ENCODE assay signal across 1 cellular context in the genomic region with DNA sequence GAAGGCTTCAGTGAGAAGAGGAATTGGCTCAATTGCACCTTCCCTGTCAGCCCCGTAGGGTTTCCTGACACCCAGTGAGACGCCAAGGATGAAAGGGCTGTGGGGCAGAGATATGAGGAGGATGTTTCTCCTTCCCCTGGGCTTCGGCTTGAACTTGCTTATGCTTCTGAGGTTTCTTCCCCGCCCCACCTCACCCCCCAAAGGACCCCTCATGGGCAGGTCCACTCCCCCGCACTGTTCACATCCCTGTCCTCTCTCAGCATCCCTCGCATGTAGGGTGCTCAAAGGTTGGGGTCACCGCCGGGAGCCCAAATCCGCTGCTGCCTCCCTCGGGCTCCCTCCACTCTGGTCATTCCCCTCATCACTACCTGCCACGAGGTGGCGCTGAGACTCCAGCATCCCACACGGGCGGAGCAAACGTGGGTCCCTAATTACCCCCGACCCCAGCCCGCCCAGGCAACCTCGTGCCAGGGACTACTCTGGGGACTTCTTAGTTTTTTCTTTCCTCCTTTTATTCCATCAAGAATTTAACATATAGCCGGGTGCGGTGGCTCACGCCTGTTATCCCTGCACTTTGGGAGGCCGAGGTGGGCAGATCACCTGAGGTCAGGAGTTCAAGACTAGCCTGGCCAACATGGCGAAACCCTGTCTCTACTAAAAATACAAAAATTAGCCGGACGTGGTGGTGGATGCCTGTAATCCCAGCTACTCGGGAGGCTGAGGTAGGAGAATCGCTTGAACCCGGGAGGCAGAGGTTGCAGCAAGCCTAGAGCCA.
TF ChIP-seq lines count a peak whose summit lies in the region.

No MANE protein-coding gene starts in this region.

TF ChIP-seq in HepG2, 621 proteins besides CTCF, POLR2A, EP300 and RAD21 (continued from another document and continues in another):
- TF ChIP-seq NFKBIZ (CRISPR knock-in tag; IDR thresholded peaks at IDR 0.05) (no peak), ISL2 (CRISPR knock-in tag; IDR thresholded peaks at IDR 0.05) (no peak), BCL6 (CRISPR knock-in tag; IDR thresholded peaks at IDR 0.05) (no peak), ZNF263 (CRISPR knock-in tag; IDR thresholded peaks at IDR 0.05) (0 out of 2 replicates have a peak, but pooled peaks have one; percentile 24), GTF2F1 (IDR thresholded peaks at IDR 0.05; ENCODE audit: low read length) (no peak), HMG20A (CRISPR knock-in tag; IDR thresholded peaks at IDR 0.05; ENCODE audit: borderline replicate concordance) (no peak), ZNF232 (CRISPR knock-in tag; IDR thresholded peaks at IDR 0.05; ENCODE audit: borderline replicate concordance) (no peak), TEAD3 (CRISPR knock-in tag; optimal IDR thresholded peaks at IDR 0.05; ENCODE audit: borderline replicate concordance) (no peak), ZNF382 (CRISPR knock-in tag; IDR thresholded peaks at IDR 0.05; ENCODE audit: borderline replicate concordance) (no peak), POGZ (CRISPR knock-in tag; IDR thresholded peaks at IDR 0.05) (no peak), ATM (IDR thresholded peaks at IDR 0.05; ENCODE audit: borderline replicate concordance) (no peak)
- TF ChIP-seq, protein P1, sequence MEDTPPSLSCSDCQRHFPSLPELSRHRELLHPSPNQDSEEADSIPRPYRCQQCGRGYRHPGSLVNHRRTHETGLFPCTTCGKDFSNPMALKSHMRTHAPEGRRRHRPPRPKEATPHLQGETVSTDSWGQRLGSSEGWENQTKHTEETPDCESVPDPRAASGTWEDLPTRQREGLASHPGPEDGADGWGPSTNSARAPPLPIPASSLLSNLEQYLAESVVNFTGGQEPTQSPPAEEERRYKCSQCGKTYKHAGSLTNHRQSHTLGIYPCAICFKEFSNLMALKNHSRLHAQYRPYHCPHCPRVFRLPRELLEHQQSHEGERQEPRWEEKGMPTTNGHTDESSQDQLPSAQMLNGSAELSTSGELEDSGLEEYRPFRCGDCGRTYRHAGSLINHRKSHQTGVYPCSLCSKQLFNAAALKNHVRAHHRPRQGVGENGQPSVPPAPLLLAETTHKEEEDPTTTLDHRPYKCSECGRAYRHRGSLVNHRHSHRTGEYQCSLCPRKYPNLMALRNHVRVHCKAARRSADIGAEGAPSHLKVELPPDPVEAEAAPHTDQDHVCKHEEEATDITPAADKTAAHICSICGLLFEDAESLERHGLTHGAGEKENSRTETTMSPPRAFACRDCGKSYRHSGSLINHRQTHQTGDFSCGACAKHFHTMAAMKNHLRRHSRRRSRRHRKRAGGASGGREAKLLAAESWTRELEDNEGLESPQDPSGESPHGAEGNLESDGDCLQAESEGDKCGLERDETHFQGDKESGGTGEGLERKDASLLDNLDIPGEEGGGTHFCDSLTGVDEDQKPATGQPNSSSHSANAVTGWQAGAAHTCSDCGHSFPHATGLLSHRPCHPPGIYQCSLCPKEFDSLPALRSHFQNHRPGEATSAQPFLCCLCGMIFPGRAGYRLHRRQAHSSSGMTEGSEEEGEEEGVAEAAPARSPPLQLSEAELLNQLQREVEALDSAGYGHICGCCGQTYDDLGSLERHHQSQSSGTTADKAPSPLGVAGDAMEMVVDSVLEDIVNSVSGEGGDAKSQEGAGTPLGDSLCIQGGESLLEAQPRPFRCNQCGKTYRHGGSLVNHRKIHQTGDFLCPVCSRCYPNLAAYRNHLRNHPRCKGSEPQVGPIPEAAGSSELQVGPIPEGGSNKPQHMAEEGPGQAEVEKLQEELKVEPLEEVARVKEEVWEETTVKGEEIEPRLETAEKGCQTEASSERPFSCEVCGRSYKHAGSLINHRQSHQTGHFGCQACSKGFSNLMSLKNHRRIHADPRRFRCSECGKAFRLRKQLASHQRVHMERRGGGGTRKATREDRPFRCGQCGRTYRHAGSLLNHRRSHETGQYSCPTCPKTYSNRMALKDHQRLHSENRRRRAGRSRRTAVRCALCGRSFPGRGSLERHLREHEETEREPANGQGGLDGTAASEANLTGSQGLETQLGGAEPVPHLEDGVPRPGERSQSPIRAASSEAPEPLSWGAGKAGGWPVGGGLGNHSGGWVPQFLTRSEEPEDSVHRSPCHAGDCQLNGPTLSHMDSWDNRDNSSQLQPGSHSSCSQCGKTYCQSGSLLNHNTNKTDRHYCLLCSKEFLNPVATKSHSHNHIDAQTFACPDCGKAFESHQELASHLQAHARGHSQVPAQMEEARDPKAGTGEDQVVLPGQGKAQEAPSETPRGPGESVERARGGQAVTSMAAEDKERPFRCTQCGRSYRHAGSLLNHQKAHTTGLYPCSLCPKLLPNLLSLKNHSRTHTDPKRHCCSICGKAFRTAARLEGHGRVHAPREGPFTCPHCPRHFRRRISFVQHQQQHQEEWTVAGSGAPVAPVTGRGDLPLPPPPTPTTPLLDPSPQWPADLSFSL (CRISPR knock-in tag; IDR thresholded peaks at IDR 0.05) = no peak
- TF ChIP-seq, protein P2, sequence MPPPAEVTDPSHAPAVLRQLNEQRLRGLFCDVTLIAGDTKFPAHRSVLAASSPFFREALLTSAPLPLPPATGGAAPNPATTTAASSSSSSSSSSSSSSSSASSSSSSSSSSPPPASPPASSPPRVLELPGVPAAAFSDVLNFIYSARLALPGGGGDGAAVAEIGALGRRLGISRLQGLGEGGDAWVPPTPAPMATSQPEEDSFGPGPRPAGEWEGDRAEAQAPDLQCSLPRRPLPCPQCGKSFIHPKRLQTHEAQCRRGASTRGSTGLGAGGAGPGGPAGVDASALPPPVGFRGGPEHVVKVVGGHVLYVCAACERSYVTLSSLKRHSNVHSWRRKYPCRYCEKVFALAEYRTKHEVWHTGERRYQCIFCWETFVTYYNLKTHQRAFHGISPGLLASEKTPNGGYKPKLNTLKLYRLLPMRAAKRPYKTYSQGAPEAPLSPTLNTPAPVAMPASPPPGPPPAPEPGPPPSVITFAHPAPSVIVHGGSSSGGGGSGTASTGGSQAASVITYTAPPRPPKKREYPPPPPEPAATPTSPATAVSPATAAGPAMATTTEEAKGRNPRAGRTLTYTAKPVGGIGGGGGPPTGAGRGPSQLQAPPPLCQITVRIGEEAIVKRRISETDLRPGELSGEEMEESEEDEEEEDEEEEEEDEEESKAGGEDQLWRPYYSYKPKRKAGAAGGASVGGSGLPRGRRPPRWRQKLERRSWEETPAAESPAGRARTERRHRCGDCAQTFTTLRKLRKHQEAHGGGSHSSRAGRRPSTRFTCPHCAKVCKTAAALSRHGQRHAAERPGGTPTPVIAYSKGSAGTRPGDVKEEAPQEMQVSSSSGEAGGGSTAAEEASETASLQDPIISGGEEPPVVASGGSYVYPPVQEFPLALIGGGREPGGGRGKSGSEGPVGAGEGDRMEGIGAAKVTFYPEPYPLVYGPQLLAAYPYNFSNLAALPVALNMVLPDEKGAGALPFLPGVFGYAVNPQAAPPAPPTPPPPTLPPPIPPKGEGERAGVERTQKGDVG (CRISPR knock-in tag; IDR thresholded peaks at IDR 0.05; ENCODE audit: borderline replicate concordance) = no peak
- TF ChIP-seq, protein P3, sequence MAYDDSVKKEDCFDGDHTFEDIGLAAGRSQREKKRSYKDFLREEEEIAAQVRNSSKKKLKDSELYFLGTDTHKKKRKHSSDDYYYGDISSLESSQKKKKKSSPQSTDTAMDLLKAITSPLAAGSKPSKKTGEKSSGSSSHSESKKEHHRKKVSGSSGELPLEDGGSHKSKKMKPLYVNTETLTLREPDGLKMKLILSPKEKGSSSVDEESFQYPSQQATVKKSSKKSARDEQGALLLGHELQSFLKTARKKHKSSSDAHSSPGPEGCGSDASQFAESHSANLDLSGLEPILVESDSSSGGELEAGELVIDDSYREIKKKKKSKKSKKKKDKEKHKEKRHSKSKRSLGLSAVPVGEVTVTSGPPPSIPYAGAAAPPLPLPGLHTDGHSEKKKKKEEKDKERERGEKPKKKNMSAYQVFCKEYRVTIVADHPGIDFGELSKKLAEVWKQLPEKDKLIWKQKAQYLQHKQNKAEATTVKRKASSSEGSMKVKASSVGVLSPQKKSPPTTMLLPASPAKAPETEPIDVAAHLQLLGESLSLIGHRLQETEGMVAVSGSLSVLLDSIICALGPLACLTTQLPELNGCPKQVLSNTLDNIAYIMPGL (CRISPR knock-in tag; IDR thresholded peaks at IDR 0.05; ENCODE audit: borderline replicate concordance in 1 of 2, low read depth in 1 of 2) = peak in 1 of 2 experiments; percentile 21; a peak in 1 of 4 replicates
- TF ChIP-seq, protein P4, sequence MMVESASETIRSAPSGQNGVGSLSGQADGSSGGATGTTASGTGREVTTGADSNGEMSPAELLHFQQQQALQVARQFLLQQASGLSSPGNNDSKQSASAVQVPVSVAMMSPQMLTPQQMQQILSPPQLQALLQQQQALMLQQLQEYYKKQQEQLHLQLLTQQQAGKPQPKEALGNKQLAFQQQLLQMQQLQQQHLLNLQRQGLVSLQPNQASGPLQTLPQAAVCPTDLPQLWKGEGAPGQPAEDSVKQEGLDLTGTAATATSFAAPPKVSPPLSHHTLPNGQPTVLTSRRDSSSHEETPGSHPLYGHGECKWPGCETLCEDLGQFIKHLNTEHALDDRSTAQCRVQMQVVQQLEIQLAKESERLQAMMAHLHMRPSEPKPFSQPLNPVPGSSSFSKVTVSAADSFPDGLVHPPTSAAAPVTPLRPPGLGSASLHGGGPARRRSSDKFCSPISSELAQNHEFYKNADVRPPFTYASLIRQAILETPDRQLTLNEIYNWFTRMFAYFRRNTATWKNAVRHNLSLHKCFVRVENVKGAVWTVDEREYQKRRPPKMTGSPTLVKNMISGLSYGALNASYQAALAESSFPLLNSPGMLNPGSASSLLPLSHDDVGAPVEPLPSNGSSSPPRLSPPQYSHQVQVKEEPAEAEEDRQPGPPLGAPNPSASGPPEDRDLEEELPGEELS (CRISPR knock-in tag; IDR thresholded peaks at IDR 0.05) = no peak
- TF ChIP-seq, protein P5, sequence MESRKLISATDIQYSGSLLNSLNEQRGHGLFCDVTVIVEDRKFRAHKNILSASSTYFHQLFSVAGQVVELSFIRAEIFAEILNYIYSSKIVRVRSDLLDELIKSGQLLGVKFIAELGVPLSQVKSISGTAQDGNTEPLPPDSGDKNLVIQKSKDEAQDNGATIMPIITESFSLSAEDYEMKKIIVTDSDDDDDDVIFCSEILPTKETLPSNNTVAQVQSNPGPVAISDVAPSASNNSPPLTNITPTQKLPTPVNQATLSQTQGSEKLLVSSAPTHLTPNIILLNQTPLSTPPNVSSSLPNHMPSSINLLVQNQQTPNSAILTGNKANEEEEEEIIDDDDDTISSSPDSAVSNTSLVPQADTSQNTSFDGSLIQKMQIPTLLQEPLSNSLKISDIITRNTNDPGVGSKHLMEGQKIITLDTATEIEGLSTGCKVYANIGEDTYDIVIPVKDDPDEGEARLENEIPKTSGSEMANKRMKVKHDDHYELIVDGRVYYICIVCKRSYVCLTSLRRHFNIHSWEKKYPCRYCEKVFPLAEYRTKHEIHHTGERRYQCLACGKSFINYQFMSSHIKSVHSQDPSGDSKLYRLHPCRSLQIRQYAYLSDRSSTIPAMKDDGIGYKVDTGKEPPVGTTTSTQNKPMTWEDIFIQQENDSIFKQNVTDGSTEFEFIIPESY (CRISPR knock-in tag; IDR thresholded peaks at IDR 0.05) = no peak
- TF ChIP-seq, protein P6, sequence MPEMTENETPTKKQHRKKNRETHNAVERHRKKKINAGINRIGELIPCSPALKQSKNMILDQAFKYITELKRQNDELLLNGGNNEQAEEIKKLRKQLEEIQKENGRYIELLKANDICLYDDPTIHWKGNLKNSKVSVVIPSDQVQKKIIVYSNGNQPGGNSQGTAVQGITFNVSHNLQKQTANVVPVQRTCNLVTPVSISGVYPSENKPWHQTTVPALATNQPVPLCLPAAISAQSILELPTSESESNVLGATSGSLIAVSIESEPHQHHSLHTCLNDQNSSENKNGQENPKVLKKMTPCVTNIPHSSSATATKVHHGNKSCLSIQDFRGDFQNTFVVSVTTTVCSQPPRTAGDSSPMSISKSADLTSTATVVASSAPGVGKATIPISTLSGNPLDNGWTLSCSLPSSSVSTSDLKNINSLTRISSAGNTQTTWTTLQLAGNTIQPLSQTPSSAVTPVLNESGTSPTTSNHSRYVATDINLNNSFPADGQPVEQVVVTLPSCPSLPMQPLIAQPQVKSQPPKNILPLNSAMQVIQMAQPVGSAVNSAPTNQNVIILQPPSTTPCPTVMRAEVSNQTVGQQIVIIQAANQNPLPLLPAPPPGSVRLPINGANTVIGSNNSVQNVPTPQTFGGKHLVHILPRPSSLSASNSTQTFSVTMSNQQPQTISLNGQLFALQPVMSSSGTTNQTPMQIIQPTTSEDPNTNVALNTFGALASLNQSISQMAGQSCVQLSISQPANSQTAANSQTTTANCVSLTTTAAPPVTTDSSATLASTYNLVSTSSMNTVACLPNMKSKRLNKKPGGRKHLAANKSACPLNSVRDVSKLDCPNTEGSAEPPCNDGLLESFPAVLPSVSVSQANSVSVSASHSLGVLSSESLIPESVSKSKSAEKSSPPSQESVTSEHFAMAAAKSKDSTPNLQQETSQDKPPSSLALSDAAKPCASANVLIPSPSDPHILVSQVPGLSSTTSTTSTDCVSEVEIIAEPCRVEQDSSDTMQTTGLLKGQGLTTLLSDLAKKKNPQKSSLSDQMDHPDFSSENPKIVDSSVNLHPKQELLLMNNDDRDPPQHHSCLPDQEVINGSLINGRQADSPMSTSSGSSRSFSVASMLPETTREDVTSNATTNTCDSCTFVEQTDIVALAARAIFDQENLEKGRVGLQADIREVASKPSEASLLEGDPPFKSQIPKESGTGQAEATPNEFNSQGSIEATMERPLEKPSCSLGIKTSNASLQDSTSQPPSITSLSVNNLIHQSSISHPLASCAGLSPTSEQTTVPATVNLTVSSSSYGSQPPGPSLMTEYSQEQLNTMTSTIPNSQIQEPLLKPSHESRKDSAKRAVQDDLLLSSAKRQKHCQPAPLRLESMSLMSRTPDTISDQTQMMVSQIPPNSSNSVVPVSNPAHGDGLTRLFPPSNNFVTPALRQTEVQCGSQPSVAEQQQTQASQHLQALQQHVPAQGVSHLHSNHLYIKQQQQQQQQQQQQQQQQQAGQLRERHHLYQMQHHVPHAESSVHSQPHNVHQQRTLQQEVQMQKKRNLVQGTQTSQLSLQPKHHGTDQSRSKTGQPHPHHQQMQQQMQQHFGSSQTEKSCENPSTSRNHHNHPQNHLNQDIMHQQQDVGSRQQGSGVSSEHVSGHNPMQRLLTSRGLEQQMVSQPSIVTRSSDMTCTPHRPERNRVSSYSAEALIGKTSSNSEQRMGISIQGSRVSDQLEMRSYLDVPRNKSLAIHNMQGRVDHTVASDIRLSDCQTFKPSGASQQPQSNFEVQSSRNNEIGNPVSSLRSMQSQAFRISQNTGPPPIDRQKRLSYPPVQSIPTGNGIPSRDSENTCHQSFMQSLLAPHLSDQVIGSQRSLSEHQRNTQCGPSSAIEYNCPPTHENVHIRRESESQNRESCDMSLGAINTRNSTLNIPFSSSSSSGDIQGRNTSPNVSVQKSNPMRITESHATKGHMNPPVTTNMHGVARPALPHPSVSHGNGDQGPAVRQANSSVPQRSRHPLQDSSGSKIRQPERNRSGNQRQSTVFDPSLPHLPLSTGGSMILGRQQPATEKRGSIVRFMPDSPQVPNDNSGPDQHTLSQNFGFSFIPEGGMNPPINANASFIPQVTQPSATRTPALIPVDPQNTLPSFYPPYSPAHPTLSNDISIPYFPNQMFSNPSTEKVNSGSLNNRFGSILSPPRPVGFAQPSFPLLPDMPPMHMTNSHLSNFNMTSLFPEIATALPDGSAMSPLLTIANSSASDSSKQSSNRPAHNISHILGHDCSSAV (CRISPR knock-in tag; IDR thresholded peaks at IDR 0.05; ENCODE audit: borderline replicate concordance) = no peak
- TF ChIP-seq, protein P7, sequence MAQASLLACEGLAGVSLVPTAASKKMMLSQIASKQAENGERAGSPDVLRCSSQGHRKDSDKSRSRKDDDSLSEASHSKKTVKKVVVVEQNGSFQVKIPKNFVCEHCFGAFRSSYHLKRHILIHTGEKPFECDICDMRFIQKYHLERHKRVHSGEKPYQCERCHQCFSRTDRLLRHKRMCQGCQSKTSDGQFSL (CRISPR knock-in tag; IDR thresholded peaks at IDR 0.05) = 0 out of 2 replicates have a peak, but pooled peaks have one; percentile 41
